1 cellular context compared by ENCODE assay signal in the genomic region with DNA sequence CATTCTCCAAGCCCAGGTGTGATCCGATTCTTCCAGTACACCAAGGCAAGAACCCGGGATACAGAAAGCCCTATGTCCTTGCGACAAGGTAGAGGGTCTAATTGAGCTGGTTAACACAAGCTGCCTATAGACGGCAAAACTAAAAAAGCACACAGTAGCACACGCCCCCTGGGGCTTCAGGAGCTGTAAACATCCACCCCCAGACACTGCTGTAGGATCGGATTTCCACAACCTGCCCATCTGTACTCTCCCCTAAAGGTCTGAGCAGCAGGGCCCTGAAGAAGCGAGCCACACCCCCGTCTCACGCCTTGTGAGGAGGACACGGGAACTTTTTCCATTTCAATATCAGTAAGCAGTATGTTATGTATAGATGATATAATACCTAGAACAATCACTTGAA.
TF ChIP-seq lines count a peak whose summit lies in the region.

No MANE protein-coding gene starts in this region.

TF ChIP-seq in GM23338, 12 proteins besides CTCF, POLR2A, EP300 and RAD21 (continued from another document):
- TF ChIP-seq, protein P1, sequence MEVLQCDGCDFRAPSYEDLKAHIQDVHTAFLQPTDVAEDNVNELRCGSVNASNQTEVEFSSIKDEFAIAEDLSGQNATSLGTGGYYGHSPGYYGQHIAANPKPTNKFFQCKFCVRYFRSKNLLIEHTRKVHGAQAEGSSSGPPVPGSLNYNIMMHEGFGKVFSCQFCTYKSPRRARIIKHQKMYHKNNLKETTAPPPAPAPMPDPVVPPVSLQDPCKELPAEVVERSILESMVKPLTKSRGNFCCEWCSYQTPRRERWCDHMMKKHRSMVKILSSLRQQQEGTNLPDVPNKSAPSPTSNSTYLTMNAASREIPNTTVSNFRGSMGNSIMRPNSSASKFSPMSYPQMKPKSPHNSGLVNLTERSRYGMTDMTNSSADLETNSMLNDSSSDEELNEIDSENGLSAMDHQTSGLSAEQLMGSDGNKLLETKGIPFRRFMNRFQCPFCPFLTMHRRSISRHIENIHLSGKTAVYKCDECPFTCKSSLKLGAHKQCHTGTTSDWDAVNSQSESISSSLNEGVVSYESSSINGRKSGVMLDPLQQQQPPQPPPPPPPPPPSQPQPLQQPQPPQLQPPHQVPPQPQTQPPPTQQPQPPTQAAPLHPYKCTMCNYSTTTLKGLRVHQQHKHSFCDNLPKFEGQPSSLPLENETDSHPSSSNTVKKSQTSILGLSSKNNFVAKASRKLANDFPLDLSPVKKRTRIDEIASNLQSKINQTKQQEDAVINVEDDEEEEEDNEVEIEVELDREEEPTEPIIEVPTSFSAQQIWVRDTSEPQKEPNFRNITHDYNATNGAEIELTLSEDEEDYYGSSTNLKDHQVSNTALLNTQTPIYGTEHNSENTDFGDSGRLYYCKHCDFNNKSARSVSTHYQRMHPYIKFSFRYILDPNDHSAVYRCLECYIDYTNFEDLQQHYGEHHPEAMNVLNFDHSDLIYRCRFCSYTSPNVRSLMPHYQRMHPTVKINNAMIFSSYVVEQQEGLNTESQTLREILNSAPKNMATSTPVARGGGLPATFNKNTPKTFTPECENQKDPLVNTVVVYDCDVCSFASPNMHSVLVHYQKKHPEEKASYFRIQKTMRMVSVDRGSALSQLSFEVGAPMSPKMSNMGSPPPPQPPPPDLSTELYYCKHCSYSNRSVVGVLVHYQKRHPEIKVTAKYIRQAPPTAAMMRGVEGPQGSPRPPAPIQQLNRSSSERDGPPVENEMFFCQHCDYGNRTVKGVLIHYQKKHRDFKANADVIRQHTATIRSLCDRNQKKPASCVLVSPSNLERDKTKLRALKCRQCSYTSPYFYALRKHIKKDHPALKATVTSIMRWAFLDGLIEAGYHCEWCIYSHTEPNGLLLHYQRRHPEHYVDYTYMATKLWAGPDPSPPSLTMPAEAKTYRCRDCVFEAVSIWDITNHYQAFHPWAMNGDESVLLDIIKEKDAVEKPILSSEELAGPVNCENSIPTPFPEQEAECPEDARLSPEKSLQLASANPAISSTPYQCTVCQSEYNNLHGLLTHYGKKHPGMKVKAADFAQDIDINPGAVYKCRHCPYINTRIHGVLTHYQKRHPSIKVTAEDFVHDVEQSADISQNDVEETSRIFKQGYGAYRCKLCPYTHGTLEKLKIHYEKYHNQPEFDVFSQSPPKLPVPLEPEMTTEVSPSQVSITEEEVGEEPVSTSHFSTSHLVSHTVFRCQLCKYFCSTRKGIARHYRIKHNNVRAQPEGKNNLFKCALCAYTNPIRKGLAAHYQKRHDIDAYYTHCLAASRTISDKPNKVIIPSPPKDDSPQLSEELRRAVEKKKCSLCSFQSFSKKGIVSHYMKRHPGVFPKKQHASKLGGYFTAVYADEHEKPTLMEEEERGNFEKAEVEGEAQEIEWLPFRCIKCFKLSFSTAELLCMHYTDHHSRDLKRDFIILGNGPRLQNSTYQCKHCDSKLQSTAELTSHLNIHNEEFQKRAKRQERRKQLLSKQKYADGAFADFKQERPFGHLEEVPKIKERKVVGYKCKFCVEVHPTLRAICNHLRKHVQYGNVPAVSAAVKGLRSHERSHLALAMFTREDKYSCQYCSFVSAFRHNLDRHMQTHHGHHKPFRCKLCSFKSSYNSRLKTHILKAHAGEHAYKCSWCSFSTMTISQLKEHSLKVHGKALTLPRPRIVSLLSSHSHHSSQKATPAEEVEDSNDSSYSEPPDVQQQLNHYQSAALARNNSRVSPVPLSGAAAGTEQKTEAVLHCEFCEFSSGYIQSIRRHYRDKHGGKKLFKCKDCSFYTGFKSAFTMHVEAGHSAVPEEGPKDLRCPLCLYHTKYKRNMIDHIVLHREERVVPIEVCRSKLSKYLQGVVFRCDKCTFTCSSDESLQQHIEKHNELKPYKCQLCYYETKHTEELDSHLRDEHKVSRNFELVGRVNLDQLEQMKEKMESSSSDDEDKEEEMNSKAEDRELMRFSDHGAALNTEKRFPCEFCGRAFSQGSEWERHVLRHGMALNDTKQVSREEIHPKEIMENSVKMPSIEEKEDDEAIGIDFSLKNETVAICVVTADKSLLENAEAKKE (CRISPR knock-in tag; IDR thresholded peaks at IDR 0.05), result no peak
